9 cellular contexts compared by ENCODE assay signal in genomic region chr5:179608131-179608581, GRCh38. TPM values are rescaled to one million over a fixed set of nuclear protein-coding genes. Genes with fewer than 3 reads are reported as not detected.
DNase-seq lines count a peak whose midpoint lies in the region; ATAC-seq and FAIRE-seq lines count a peak whose summit lies in the region.
"Had no signal": no experiment of that assay in that cellular context is flagged by ENCODE, and none has a peak within 500 bp of the region (broad histone marks: within the 10 kb centered on the region; RNA-seq: fewer than 3 reads in every experiment).

No MANE protein-coding gene starts in this region.

- H3K4me2 ChIP-seq in GM23248 (ENCODE audit: unreplicated experiment), result no peak overlapping the region

- peaks cover 77% of the 10 kb centered on the region for H3F3A ChIP-seq in GM23248 (ENCODE audit: insufficient read depth)

- no peak overlapping the region for H2AFZ ChIP-seq in GM23248

- no peaks in the 10 kb centered on the region for H3K9me3 ChIP-seq in GM23248 (ENCODE audit: low read depth)

- H3K79me2 ChIP-seq in GM23248 (ENCODE audit: insufficient read depth), result peaks cover 15% of the 10 kb centered on the region

- in situ Hi-C loops in GM23248 (cut with MboI), result no loop called here

- FAIRE-seq in GM19239 (lab: Jason Lieb, UNC), result no peak
- FAIRE-seq: endometrium had no signal

- no peaks in the 10 kb centered on the region for H3K4me1 ChIP-seq in GM23248 (ENCODE audit: insufficient read depth)

- DNase-seq in GM23248 (no peak), RPMI8226 (peak; percentile 18), posterior cingulate gyrus (peak in 8 of 10 donors; percentile 31 to 93 (median 72)), GM19239 (ENCODE audit: insufficient read length, low spot score) (no peak), NCI-H2081 (lab: John Stamatoyannopoulos, UW) (no peak)

- H4K20me1 ChIP-seq in GM23248 (ENCODE audit: insufficient read depth), result no peaks in the 10 kb centered on the region; the same call in 1 of the 2 replicates

- H3K9ac ChIP-seq in GM23248, result no peak overlapping the region

- no peak overlapping the region for H3K4me3 ChIP-seq in GM23248

- H3K27ac ChIP-seq in GM23248 (peak overlapping the region; percentile 35), cingulate gyrus (ENCODE audit: low read depth, low read length) (peak overlapping the region; percentile 80)

- H3K9me2 ChIP-seq in GM23248 (ENCODE audit: insufficient read depth), result no peaks in the 10 kb centered on the region

- H3K27me3 ChIP-seq in GM23248 (replicated peaks; ENCODE audit: insufficient read depth), result no peaks in the 10 kb centered on the region

- 62 to 63% methylated on average over 5 of the region's 5 CpGs for WGBS in GM23248 (ENCODE audit: low coverage in 1 of 2, low lambda C conversion rate in 2 of 2, missing lambda C conversion rate in 2 of 2), 2 experiments

- peaks cover 34% of the 10 kb centered on the region for H3K36me3 ChIP-seq in GM23248 (ENCODE audit: low read depth)

- intact Hi-C loops in posterior cingulate gyrus (cut with DNase I), result no loop called here

- ATAC-seq in GM18870 (IDR thresholded peaks at IDR 0.05; ENCODE audit: unreplicated experiment) (no peak), HG03025 (IDR thresholded peaks at IDR 0.05; ENCODE audit: low FRiP score, unreplicated experiment) (no peak)

RNA-seq across cellular contexts. Expression of gene HNRNPH1, which starts 15.3 kb away (rescaled TPM):
- total RNA-seq in GM23248 (2014; rRNA removed; shearing (Covaris generic)), result 220 and 271 TPM in 2 replicates
- 145 and 163 TPM in 2 replicates for polyA plus RNA-seq in GM23248 (2016; fragmentation: Nextera tagmentation; extraction: Ambion mirVana)

RNA-seq across cellular contexts. Expression of gene RUFY1, which starts 57.8 kb away (rescaled TPM):
- 41.9 and 48.3 TPM in 2 replicates for total RNA-seq in GM23248 (2014; rRNA removed; shearing (Covaris generic))
- polyA plus RNA-seq in GM23248 (2016; fragmentation: Nextera tagmentation; extraction: Ambion mirVana), result 27.2 and 29.5 TPM in 2 replicates

Comparison
In these comparisons a context has a peak if more than half of its experiments do, and no peak if none do; other contexts are left out.
1. DNase-seq: peak in RPMI8226 (single experiment) and posterior cingulate gyrus (8 of 10); none in GM23248 (single experiment), GM19239 (single experiment) and NCI-H2081 (0 of 2).